Comparison of ENCODE assay signal across 1 cellular context in the genomic region with DNA sequence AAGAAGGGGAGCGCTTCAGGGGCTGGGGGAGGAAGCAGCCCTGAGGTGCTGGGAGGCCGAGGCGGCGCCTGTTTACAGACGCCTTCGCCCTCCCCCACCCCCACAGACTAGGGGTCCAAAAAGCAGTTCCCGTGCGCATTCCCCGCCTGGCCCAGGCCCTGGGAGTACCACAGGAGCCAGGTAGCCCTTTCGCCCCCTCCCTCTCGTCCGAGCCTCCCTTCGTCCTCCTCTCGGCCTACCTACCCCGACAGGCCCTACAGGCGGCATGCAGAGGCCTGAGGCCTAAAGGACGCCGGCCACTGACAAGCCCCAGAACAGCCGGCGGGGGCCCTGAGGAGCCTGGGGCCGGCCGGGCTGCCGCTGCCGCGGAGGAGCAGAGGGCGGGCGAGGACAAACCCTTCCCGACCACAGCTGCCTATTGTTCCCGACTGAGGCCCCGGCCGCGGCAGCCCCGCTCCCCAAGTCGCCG.
TF ChIP-seq lines count a peak whose summit lies in the region.

No MANE protein-coding gene starts in this region.

TF ChIP-seq in HepG2, 621 proteins besides CTCF, POLR2A, EP300 and RAD21 (continued from another document and continues in another):
- TF ChIP-seq, protein P1, sequence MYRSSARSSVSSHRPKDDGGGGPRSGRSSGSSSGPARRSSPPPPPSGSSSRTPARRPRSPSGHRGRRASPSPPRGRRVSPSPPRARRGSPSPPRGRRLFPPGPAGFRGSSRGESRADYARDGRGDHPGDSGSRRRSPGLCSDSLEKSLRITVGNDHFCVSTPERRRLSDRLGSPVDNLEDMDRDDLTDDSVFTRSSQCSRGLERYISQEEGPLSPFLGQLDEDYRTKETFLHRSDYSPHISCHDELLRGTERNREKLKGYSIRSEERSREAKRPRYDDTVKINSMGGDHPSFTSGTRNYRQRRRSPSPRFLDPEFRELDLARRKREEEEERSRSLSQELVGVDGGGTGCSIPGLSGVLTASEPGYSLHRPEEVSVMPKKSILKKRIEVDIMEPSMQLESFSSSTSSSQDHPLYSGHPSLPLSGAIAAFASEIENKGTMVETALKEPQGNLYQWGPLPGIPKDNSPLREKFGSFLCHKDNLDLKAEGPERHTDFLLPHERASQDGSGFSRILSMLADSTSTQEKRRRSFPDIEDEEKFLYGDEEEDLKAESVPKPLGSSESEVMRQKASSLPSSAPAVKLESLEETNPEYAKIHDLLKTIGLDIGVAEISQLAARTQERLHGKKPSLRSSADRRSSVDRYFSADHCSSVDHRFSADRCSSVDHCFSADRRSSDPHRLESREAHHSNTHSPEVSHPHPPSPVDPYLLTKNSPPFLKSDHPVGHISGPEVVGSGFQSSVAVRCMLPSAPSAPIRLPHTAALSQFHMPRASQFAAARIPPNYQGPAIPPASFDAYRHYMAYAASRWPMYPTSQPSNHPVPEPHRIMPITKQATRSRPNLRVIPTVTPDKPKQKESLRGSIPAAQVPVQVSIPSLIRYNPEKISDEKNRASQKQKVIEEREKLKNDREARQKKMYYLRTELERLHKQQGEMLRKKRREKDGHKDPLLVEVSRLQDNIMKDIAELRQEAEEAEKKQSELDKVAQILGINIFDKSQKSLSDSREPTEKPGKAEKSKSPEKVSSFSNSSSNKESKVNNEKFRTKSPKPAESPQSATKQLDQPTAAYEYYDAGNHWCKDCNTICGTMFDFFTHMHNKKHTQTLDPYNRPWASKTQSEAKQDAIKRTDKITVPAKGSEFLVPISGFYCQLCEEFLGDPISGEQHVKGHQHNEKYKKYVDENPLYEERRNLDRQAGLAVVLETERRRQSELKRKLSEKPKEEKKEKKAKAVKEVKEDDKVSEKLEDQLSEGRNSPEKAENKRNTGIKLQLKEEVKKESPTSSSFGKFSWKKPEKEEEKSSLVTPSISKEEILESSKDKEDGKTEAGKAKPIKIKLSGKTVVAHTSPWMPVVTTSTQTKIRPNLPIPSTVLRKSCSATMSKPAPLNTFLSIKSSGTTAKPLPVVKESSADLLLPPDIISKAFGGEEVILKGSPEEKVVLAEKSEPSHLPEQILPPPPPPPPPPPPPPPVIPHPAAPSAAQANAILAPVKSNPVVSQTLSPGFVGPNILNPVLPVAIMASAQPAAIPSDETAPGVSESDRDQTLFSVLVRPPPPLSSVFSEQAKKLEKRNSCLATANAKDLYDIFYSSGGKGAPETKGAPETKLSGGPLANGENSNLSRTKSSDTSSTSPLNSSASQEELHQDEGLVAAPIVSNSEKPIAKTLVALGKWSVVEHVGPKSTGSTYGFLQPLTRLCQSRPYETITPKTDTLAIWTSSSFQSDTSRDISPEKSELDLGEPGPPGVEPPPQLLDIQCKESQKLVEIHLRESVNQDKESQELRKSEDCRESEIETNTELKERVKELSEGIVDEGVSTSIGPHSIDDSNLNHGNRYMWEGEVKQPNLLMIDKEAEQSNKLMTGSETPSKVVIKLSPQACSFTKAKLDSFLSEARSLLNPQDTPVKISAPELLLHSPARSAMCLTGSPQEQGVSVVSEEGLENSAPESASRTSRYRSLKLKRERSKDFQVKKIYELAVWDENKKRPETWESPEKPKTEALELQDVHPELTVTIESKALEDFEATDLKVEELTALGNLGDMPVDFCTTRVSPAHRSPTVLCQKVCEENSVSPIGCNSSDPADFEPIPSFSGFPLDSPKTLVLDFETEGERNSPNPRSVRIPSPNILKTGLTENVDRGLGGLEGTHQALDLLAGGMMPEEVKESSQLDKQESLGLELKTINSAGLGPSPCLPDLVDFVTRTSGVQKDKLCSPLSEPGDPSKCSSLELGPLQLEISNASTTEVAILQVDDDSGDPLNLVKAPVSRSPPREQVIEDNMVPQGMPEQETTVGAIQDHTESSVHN (CRISPR knock-in tag; IDR thresholded peaks at IDR 0.05): no peak
- TF ChIP-seq SIN3A (IDR thresholded peaks at IDR 0.05; ENCODE audit: borderline replicate concordance, low read depth, low read length) (0 out of 2 replicates have a peak, but pooled peaks have one; percentile 37), ZNF30 (CRISPR knock-in tag; IDR thresholded peaks at IDR 0.05) (0 out of 2 replicates have a peak, but pooled peaks have one; percentile 74), KLF9 (CRISPR knock-in tag; IDR thresholded peaks at IDR 0.05; ENCODE audit: low read depth) (0 out of 2 replicates have a peak, but pooled peaks have one; percentile 8), ATF7-NPFF (CRISPR knock-in tag; IDR thresholded peaks at IDR 0.05; ENCODE audit: low read depth) (0 out of 2 replicates have a peak, but pooled peaks have one; percentile 37), MXI1 (IDR thresholded peaks at IDR 0.05; ENCODE audit: borderline replicate concordance, low read depth, low read length) (no peak), ELF4 (CRISPR knock-in tag; IDR thresholded peaks at IDR 0.05; ENCODE audit: borderline replicate concordance) (0 out of 2 replicates have a peak, but pooled peaks have one; percentile 32), ZMYM4 (CRISPR knock-in tag; IDR thresholded peaks at IDR 0.05) (peak; percentile 50; the same call in 1 of the 2 replicates), MYNN (CRISPR knock-in tag; IDR thresholded peaks at IDR 0.05; ENCODE audit: low read depth) (no peak), EHMT2 (IDR thresholded peaks at IDR 0.05; ENCODE audit: borderline replicate concordance, low read depth, low read length) (no peak), ZNF354B (CRISPR knock-in tag; IDR thresholded peaks at IDR 0.05) (no peak), KDM4B (CRISPR knock-in tag; IDR thresholded peaks at IDR 0.05) (peak; percentile 42; the same call in 1 of the 2 replicates), NFYB (CRISPR knock-in tag; IDR thresholded peaks at IDR 0.05) (no peak), NBN (conservative IDR thresholded peaks at IDR 0.05) (no peak), ZNF569 (CRISPR knock-in tag; IDR thresholded peaks at IDR 0.05; ENCODE audit: borderline replicate concordance) (no peak), YEATS4 (CRISPR knock-in tag; IDR thresholded peaks at IDR 0.05; ENCODE audit: borderline replicate concordance) (no peak; the same call in 1 of the 2 replicates), DMAP1 (CRISPR knock-in tag; IDR thresholded peaks at IDR 0.05) (no peak)
- TF ChIP-seq, protein P2, sequence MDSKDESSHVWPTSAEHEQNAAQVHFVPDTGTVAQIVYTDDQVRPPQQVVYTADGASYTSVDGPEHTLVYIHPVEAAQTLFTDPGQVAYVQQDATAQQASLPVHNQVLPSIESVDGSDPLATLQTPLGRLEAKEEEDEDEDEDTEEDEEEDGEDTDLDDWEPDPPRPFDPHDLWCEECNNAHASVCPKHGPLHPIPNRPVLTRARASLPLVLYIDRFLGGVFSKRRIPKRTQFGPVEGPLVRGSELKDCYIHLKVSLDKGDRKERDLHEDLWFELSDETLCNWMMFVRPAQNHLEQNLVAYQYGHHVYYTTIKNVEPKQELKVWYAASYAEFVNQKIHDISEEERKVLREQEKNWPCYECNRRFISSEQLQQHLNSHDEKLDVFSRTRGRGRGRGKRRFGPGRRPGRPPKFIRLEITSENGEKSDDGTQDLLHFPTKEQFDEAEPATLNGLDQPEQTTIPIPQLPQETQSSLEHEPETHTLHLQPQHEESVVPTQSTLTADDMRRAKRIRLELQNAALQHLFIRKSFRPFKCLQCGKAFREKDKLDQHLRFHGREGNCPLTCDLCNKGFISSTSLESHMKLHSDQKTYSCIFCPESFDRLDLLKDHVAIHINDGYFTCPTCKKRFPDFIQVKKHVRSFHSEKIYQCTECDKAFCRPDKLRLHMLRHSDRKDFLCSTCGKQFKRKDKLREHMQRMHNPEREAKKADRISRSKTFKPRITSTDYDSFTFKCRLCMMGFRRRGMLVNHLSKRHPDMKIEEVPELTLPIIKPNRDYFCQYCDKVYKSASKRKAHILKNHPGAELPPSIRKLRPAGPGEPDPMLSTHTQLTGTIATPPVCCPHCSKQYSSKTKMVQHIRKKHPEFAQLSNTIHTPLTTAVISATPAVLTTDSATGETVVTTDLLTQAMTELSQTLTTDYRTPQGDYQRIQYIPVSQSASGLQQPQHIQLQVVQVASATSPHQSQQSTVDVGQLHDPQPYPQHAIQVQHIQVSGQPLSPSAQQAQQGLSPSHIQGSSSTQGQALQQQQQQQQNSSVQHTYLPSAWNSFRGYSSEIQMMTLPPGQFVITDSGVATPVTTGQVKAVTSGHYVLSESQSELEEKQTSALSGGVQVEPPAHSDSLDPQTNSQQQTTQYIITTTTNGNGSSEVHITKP (CRISPR knock-in tag; IDR thresholded peaks at IDR 0.05; ENCODE audit: low read depth): no peak
- TF ChIP-seq, protein P3, sequence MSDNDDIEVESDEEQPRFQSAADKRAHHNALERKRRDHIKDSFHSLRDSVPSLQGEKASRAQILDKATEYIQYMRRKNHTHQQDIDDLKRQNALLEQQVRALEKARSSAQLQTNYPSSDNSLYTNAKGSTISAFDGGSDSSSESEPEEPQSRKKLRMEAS (IDR thresholded peaks at IDR 0.05): peak; percentile 5; the same call in 1 of the 2 replicates
- TF ChIP-seq, protein P4, sequence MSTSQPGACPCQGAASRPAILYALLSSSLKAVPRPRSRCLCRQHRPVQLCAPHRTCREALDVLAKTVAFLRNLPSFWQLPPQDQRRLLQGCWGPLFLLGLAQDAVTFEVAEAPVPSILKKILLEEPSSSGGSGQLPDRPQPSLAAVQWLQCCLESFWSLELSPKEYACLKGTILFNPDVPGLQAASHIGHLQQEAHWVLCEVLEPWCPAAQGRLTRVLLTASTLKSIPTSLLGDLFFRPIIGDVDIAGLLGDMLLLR (CRISPR knock-in tag; IDR thresholded peaks at IDR 0.05): no peak
- TF ChIP-seq, protein P5, sequence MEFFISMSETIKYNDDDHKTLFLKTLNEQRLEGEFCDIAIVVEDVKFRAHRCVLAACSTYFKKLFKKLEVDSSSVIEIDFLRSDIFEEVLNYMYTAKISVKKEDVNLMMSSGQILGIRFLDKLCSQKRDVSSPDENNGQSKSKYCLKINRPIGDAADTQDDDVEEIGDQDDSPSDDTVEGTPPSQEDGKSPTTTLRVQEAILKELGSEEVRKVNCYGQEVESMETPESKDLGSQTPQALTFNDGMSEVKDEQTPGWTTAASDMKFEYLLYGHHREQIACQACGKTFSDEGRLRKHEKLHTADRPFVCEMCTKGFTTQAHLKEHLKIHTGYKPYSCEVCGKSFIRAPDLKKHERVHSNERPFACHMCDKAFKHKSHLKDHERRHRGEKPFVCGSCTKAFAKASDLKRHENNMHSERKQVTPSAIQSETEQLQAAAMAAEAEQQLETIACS (CRISPR knock-in tag; IDR thresholded peaks at IDR 0.05): no peak
- TF ChIP-seq, protein P6, sequence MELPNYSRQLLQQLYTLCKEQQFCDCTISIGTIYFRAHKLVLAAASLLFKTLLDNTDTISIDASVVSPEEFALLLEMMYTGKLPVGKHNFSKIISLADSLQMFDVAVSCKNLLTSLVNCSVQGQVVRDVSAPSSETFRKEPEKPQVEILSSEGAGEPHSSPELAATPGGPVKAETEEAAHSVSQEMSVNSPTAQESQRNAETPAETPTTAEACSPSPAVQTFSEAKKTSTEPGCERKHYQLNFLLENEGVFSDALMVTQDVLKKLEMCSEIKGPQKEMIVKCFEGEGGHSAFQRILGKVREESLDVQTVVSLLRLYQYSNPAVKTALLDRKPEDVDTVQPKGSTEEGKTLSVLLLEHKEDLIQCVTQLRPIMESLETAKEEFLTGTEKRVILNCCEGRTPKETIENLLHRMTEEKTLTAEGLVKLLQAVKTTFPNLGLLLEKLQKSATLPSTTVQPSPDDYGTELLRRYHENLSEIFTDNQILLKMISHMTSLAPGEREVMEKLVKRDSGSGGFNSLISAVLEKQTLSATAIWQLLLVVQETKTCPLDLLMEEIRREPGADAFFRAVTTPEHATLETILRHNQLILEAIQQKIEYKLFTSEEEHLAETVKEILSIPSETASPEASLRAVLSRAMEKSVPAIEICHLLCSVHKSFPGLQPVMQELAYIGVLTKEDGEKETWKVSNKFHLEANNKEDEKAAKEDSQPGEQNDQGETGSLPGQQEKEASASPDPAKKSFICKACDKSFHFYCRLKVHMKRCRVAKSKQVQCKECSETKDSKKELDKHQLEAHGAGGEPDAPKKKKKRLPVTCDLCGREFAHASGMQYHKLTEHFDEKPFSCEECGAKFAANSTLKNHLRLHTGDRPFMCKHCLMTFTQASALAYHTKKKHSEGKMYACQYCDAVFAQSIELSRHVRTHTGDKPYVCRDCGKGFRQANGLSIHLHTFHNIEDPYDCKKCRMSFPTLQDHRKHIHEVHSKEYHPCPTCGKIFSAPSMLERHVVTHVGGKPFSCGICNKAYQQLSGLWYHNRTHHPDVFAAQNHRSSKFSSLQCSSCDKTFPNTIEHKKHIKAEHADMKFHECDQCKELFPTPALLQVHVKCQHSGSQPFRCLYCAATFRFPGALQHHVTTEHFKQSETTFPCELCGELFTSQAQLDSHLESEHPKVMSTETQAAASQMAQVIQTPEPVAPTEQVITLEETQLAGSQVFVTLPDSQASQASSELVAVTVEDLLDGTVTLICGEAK (IDR thresholded peaks at IDR 0.05): no peak
- TF ChIP-seq, protein P6 (CRISPR knock-in tag; IDR thresholded peaks at IDR 0.05): 0 out of 2 replicates have a peak, but pooled peaks have one; percentile 67
- TF ChIP-seq, protein P7, sequence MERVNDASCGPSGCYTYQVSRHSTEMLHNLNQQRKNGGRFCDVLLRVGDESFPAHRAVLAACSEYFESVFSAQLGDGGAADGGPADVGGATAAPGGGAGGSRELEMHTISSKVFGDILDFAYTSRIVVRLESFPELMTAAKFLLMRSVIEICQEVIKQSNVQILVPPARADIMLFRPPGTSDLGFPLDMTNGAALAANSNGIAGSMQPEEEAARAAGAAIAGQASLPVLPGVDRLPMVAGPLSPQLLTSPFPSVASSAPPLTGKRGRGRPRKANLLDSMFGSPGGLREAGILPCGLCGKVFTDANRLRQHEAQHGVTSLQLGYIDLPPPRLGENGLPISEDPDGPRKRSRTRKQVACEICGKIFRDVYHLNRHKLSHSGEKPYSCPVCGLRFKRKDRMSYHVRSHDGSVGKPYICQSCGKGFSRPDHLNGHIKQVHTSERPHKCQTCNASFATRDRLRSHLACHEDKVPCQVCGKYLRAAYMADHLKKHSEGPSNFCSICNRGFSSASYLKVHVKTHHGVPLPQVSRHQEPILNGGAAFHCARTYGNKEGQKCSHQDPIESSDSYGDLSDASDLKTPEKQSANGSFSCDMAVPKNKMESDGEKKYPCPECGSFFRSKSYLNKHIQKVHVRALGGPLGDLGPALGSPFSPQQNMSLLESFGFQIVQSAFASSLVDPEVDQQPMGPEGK (CRISPR knock-in tag; IDR thresholded peaks at IDR 0.05): peak; percentile 61; the same call in 1 of the 2 replicates
